In the genomic region with DNA sequence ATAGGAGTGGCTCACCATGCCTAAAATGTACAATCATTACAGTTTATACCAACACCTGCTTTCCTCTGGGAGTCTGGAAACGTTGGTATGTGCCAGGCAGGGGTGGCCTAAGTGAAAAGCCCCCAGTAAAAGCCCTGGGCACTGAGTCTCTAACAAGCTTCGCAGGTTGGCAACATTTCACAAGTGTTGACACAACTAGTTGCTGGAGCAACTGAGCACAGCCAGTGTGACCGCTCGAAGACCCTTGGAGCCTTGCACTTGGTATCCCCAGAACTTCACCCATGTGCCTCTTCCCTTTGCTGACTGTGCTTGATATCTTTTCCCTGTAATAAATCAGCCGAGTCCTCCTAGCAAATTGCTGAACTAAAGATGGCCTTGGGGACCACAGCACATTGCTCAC, we compare ENCODE assay signal across 18 cellular contexts. TPM values are rescaled to one million over a fixed set of nuclear protein-coding genes. Genes with fewer than 3 reads are reported as not detected.
DNase-seq lines count a peak whose midpoint lies in the region; ATAC-seq and TF ChIP-seq lines count a peak whose summit lies in the region.
"Had no signal": no experiment of that assay in that cellular context is flagged by ENCODE, and none has a peak within 500 bp of the region (broad histone marks: within the 10 kb centered on the region; RNA-seq: fewer than 3 reads in every experiment).

No MANE protein-coding gene starts in this region.

- no peak for TF ChIP-seq CTCF in KMS-11 (conservative IDR thresholded peaks at IDR 0.05; ENCODE audit: low read depth, low read length)
- no peak for TF ChIP-seq CTCF in gastrocnemius medialis (IDR thresholded peaks at IDR 0.05 in 4 of 5, conservative IDR thresholded peaks at IDR 0.05 in 1 of 5)
- no peak for TF ChIP-seq CTCF in left lung (IDR thresholded peaks at IDR 0.05)

- in situ Hi-C loops in gastrocnemius medialis (cut with MboI; ENCODE audit: low sequenced_read_pairs in 4 of 4) = no loop called here

- intact Hi-C loops in gastrocnemius medialis (cut with DNase I; ENCODE audit: low total_unique reads) (no loop called here), left lung (cut with DNase I) (no loop called here)

- ATAC-seq in activated T-cell treated with anti-CD3 and anti-CD28 coated beads, Interleukin-2, amount 50 U/mL, for 72 hours (replicated peaks in 1 of 2) = no peak
- no peak for ATAC-seq in gastrocnemius medialis
- ATAC-seq in left lung = no peak
- ATAC-seq: lower lobe of right lung, pancreas, Right ventricle myocardium inferior, sciatic nerve had no signal

- no peaks in the 10 kb centered on the region for H4K20me1 ChIP-seq in KMS-11 (ENCODE audit: insufficient read depth)

- H3K4me1 ChIP-seq in KMS-11 (ENCODE audit: low read depth, poor library complexity, severe bottlenecking) (peaks cover 46% of the 10 kb centered on the region), gastrocnemius medialis (peaks cover 21 to 28% of the 10 kb centered on the region in 2 donors), left lung (peaks cover 0 to 22% of the 10 kb centered on the region in 2 donors)

- no peak for TF ChIP-seq POLR2A in gastrocnemius medialis (IDR thresholded peaks at IDR 0.05)

- H3K9me3 Mint-ChIP-seq in activated T-cell treated with anti-CD3 and anti-CD28 coated beads, Interleukin-2, amount 50 U/mL, for 72 hours = no peaks in the 10 kb centered on the region
- H3K9me3 Mint-ChIP-seq in activated naive CD8-positive, alpha-beta T cell (ENCODE audit: low read depth) = no peaks in the 10 kb centered on the region

- H3K36me3 ChIP-seq in KMS-11 (ENCODE audit: insufficient read depth) (no peaks in the 10 kb centered on the region), gastrocnemius medialis (no peaks in the 10 kb centered on the region), left lung (peaks cover 0 to 16% of the 10 kb centered on the region in 2 donors)
- H3K36me3 ChIP-seq: pancreas, transverse colon had no signal

- no peak for DNase-seq in activated T-cell treated with anti-CD3 and anti-CD28 coated beads, Interleukin-2, amount 50 U/mL, for 72 hours
- DNase-seq in activated T-cell treated with anti-CD3 and anti-CD28 coated beads for 4 hours = no peak
- DNase-seq in gastrocnemius medialis = no peak
- DNase-seq in NCI-H1436 treated with DMSO at 0.1 percent for 48 hours (lab: John Stamatoyannopoulos, UW) = no peak
- no peak for DNase-seq in NCI-H2107 treated with DMSO at 0.1 percent for 48 hours (lab: John Stamatoyannopoulos, UW; ENCODE audit: unreplicated experiment)
- no peak for DNase-seq in left lung
- DNase-seq: activated CD8-positive, alpha-beta memory T cell treated with anti-CD3 and anti-CD28 coated beads for 24 hours; lower lobe of right lung; NCI-H2029; NCI-H510A; pancreas; stimulated activated naive CD4-positive, alpha-beta T cell; transverse colon had no signal

- H3K4me3 ChIP-seq in KMS-11 (IDR thresholded peaks at IDR 0.05; ENCODE audit: insufficient read depth, low read depth, low read length) (no peak overlapping the region), gastrocnemius medialis (no peak overlapping the region), left lung (no peak overlapping the region)
- H3K4me3 ChIP-seq: lower lobe of right lung, transverse colon had no signal

- H3K27ac Mint-ChIP-seq in activated T-cell treated with anti-CD3 and anti-CD28 coated beads, Interleukin-2, amount 50 U/mL, for 72 hours = peak overlapping the region; percentile 90
- no peak overlapping the region for H3K27ac Mint-ChIP-seq in activated naive CD8-positive, alpha-beta T cell

- H3K36me3 Mint-ChIP-seq in activated T-cell treated with anti-CD3 and anti-CD28 coated beads, Interleukin-2, amount 50 U/mL, for 72 hours (ENCODE audit: insufficient read depth in 2 of 2) = peaks cover 4 to 8% of the 10 kb centered on the region in 2 donors
- peaks cover 12% of the 10 kb centered on the region for H3K36me3 Mint-ChIP-seq in activated naive CD8-positive, alpha-beta T cell

- peak overlapping the region; percentile 87 to 89 for H3K4me3 Mint-ChIP-seq in activated T-cell treated with anti-CD3 and anti-CD28 coated beads, Interleukin-2, amount 50 U/mL, for 72 hours
- H3K4me3 Mint-ChIP-seq in activated naive CD8-positive, alpha-beta T cell = peak overlapping the region; percentile 88

- H3K4me2 ChIP-seq in KMS-11 = peak overlapping the region; percentile 91; the same call in 1 of the 2 replicates

- peaks cover 58% of the 10 kb centered on the region for H3K79me2 ChIP-seq in KMS-11 (ENCODE audit: insufficient read depth, low read depth)

- H3K9me3 ChIP-seq in gastrocnemius medialis (no peaks in the 10 kb centered on the region), left lung (no peaks in the 10 kb centered on the region)
- H3K9me3 ChIP-seq: lower lobe of right lung, pancreas, transverse colon had no signal

- no peaks in the 10 kb centered on the region for H3K27me3 Mint-ChIP-seq in activated T-cell treated with anti-CD3 and anti-CD28 coated beads, Interleukin-2, amount 50 U/mL, for 72 hours (ENCODE audit: low read depth)
- H3K27me3 Mint-ChIP-seq in activated naive CD8-positive, alpha-beta T cell = no peaks in the 10 kb centered on the region

- H3K27me3 ChIP-seq in KMS-11 (ENCODE audit: insufficient read depth, low read depth) = no peaks in the 10 kb centered on the region
- H3K27me3 ChIP-seq in gastrocnemius medialis = no peaks in the 10 kb centered on the region
- no peaks in the 10 kb centered on the region for H3K27me3 ChIP-seq in left lung
- H3K27me3 ChIP-seq: pancreas, transverse colon had no signal

- no peak overlapping the region for H2AFZ ChIP-seq in KMS-11 (ENCODE audit: low read depth)

- H3K4me1 Mint-ChIP-seq in activated T-cell treated with anti-CD3 and anti-CD28 coated beads, Interleukin-2, amount 50 U/mL, for 72 hours (ENCODE audit: low read depth) = peaks cover 80% of the 10 kb centered on the region
- H3K4me1 Mint-ChIP-seq in activated naive CD8-positive, alpha-beta T cell (ENCODE audit: low read depth) = peaks cover 75% of the 10 kb centered on the region

- no peak overlapping the region for H3K9ac ChIP-seq in KMS-11

- H3K27ac ChIP-seq in KMS-11 (no peak overlapping the region), gastrocnemius medialis (peak overlapping the region; percentile 91 to 99 (median 96)), left lung (no peak overlapping the region)
- H3K27ac ChIP-seq: lower lobe of right lung, pancreas, VCaP had no signal

RNA-seq across cellular contexts. Expression of a gene that starts 2.7 kb away (rescaled TPM):
- 10 to 100 TPM; 32.8 to 37.8 TPM for total RNA-seq in activated T-cell treated with anti-CD3 and anti-CD28 coated beads, Interleukin-2, amount 50 U/mL, for 72 hours
- total RNA-seq in gastrocnemius medialis (10 to 100 TPM; 27.4 to 57.3 (median 49.6) TPM), left lung (10 to 100 TPM; 16.6 to 29.3 TPM)

Comparison
In these comparisons a context has a peak if more than half of its experiments do, and no peak if none do; other contexts are left out.
1. H3K27ac ChIP-seq: peak in gastrocnemius medialis (4 of 4); none in KMS-11 (single experiment) and left lung (0 of 2).